ENCODE assay signal across 30 cellular contexts in genomic region chr13:71773534-71773933, GRCh38.
"Had no signal": no experiment of that assay in that cellular context is flagged by ENCODE, and none has a peak within 500 bp of the region (broad histone marks: within the 10 kb centered on the region; RNA-seq: fewer than 3 reads in every experiment).

No MANE protein-coding gene starts in this region.

- ATAC-seq: heart left ventricle; psoas muscle; stimulated activated memory B cell treated with anti-CD40 and anti-IgM and Interleukin-4, amounts not matched to agents 10 μg/mL and 1 μg/mL and 100 μg/mL, for 72 hours; stimulated activated naive CD8-positive, alpha-beta T cell treated with anti-CD3 and anti-CD28 coated beads, Interleukin-15, amount 100 ng/mL, for 72 hours; T-cell; upper lobe of right lung had no signal

- H3K79me2 ChIP-seq: parathyroid adenoma had no signal

- H3K9ac ChIP-seq: parathyroid adenoma had no signal

- H3K4me3 Mint-ChIP-seq: activated naive CD8-positive, alpha-beta T cell; central memory CD8-positive, alpha-beta T cell; naive B cell; stimulated activated memory B cell treated with anti-CD40 and anti-IgM and Interleukin-4, amounts not matched to agents 10 μg/mL and 1 μg/mL and 100 μg/mL, for 72 hours; stimulated activated naive CD8-positive, alpha-beta T cell treated with anti-CD3 and anti-CD28 coated beads, Interleukin-15, amount 100 ng/mL, for 72 hours; T-cell; T-helper 2 cell treated with Interferon-gamma antibody and Interleukin-4, amounts not matched to agents 5 μg/mL and 100 μg/mL, for 36 hours had no signal

- H3K4me1 Mint-ChIP-seq: central memory CD8-positive, alpha-beta T cell; naive B cell; stimulated activated memory B cell treated with anti-CD40 and anti-IgM and Interleukin-4, amounts not matched to agents 10 μg/mL and 1 μg/mL and 100 μg/mL, for 72 hours; stimulated activated naive CD8-positive, alpha-beta T cell treated with anti-CD3 and anti-CD28 coated beads, Interleukin-15, amount 100 ng/mL, for 72 hours; T-cell had no signal

- H2AFZ ChIP-seq: parathyroid adenoma had no signal

- H3K27ac Mint-ChIP-seq: activated naive CD8-positive, alpha-beta T cell; naive B cell; stimulated activated memory B cell treated with anti-CD40 and anti-IgM and Interleukin-4, amounts not matched to agents 10 μg/mL and 1 μg/mL and 100 μg/mL, for 72 hours; stimulated activated naive CD8-positive, alpha-beta T cell treated with anti-CD3 and anti-CD28 coated beads, Interleukin-15, amount 100 ng/mL, for 72 hours; T-cell; T-helper 2 cell treated with Interferon-gamma antibody and Interleukin-4, amounts not matched to agents 5 μg/mL and 100 μg/mL, for 36 hours had no signal

- H3K4me1 ChIP-seq: parathyroid adenoma, psoas muscle, sigmoid colon, upper lobe of right lung had no signal

- H3K36me3 ChIP-seq: heart left ventricle, left ventricle myocardium inferior, sigmoid colon, upper lobe of right lung had no signal

- H3K9me3 ChIP-seq: heart left ventricle, left ventricle myocardium inferior, psoas muscle, sigmoid colon, upper lobe of right lung had no signal

- H3K4me2 ChIP-seq: smooth muscle cell had no signal

- H3K4me3 ChIP-seq: heart left ventricle, left ventricle myocardium inferior, lung, psoas muscle, sigmoid colon, smooth muscle cell, upper lobe of right lung had no signal

- H3K27me3 ChIP-seq: heart left ventricle, sigmoid colon, upper lobe of right lung had no signal

- H3K36me3 Mint-ChIP-seq: activated naive CD8-positive, alpha-beta T cell; naive B cell; stimulated activated memory B cell treated with anti-CD40 and anti-IgM and Interleukin-4, amounts not matched to agents 10 μg/mL and 1 μg/mL and 100 μg/mL, for 72 hours; T-cell had no signal

- H3K27ac ChIP-seq: heart left ventricle, left ventricle myocardium inferior, parathyroid adenoma, psoas muscle, sigmoid colon, upper lobe of right lung had no signal

- H3K9me3 Mint-ChIP-seq: naive B cell; stimulated activated naive CD8-positive, alpha-beta T cell treated with anti-CD3 and anti-CD28 coated beads, Interleukin-15, amount 100 ng/mL, for 72 hours; T-cell; T-helper 2 cell treated with Interferon-gamma antibody and Interleukin-4, amounts not matched to agents 5 μg/mL and 100 μg/mL, for 36 hours had no signal

- DNase-seq: activated CD4-positive, alpha-beta T cell treated with anti-CD3 and anti-CD28 coated beads for 4 hours; activated CD4-positive, alpha-beta T cell treated with anti-CD3 and anti-CD28 coated beads, Interleukin-2, amount 50 U/mL, for 4 hours; activated effector memory CD4-positive, alpha-beta T cell treated with Interleukin-2 at 50 U/mL for 16 hours; activated naive CD4-positive, alpha-beta T cell treated with Interleukin-2 at 50 U/mL for 16 hours; anterior cingulate cortex; dermis blood vessel endothelial cell; effector CD8-positive, alpha-beta T cell; foreskin fibroblast; heart left ventricle; left ventricle myocardium inferior; mesendoderm; naive B cell; nucleus accumbens; psoas muscle; sigmoid colon; stimulated activated CD4-positive, alpha-beta T cell treated with anti-CD3 and anti-CD28 coated beads, Interleukin-1b, Interleukin-23, amount 100 ng/mL, for 48 hours; stimulated activated CD4-positive, alpha-beta T cell treated with anti-CD3 and anti-CD28 coated beads, Interleukin-4, amount 100 ng/mL, for 4 hours; stimulated activated CD8-positive, alpha-beta memory T cell treated with anti-CD3 and anti-CD28 coated beads, Interleukin-4, amount 100 ng/mL, for 48 hours; stimulated activated naive CD8-positive, alpha-beta T cell treated with anti-CD3 and anti-CD28 coated beads, Interleukin-15, amount 100 ng/mL, for 72 hours; substantia nigra; T-cell; upper lobe of right lung had no signal

- H3K27me3 Mint-ChIP-seq: activated naive CD8-positive, alpha-beta T cell; central memory CD8-positive, alpha-beta T cell; naive B cell; stimulated activated memory B cell treated with anti-CD40 and anti-IgM and Interleukin-4, amounts not matched to agents 10 μg/mL and 1 μg/mL and 100 μg/mL, for 72 hours; stimulated activated naive CD8-positive, alpha-beta T cell treated with anti-CD3 and anti-CD28 coated beads, Interleukin-15, amount 100 ng/mL, for 72 hours; T-cell had no signal

- FAIRE-seq: bronchial epithelial cell had no signal
